In genomic region chr2:195674491-195675226, GRCh38 we compare ENCODE assay signal across 17 cellular contexts. TPM values are rescaled to one million over a fixed set of nuclear protein-coding genes. Genes with fewer than 3 reads are reported as not detected.
DNase-seq lines count a peak whose midpoint lies in the region; ATAC-seq and TF ChIP-seq lines count a peak whose summit lies in the region.
"Had no signal": no experiment of that assay in that cellular context is flagged by ENCODE, and none has a peak within 500 bp of the region (broad histone marks: within the 10 kb centered on the region; RNA-seq: fewer than 3 reads in every experiment).

No MANE protein-coding gene starts in this region.

- H3K9me3 ChIP-seq in GM23248 (ENCODE audit: low read depth) (no peaks in the 10 kb centered on the region), RWPE2 (ENCODE audit: severe bottlenecking) (no peaks in the 10 kb centered on the region), osteoblast (ENCODE audit: low read depth, low read length) (no peaks in the 10 kb centered on the region)
- H3K9me3 ChIP-seq: Caco-2, heart left ventricle, Peyer's patch, tibial artery had no signal

- DNase-seq in GM23248 (peak; percentile 66), RWPE2 (ENCODE audit: low spot score) (no peak), osteoblast (ENCODE audit: insufficient read length, low spot score, missing footprints) (no peak), HUDEP-2 (lab: John Stamatoyannopoulos, UW; ENCODE audit: unreplicated experiment in 76 of 76) (no peak), NCI-H1092 treated with DMSO at 0.1 percent for 48 hours (lab: John Stamatoyannopoulos, UW) (no peak), T-helper 9 cell (no peak)
- DNase-seq: activated CD4-positive, CD25-positive, alpha-beta regulatory T cell treated with anti-CD3 and anti-CD28 coated beads, Interleukin-2, amount 50 U/mL, for 72 hours; activated naive CD8-positive, alpha-beta T cell treated with anti-CD3 and anti-CD28 coated beads, Interleukin-2, amount 10 ng/mL, durations not matched to agents 7 days and 5 days; Caco-2; GOT3; heart left ventricle; NCI-H345; Peyer's patch; right cardiac atrium; tibial artery had no signal

- H3K36me3 ChIP-seq in GM23248 (ENCODE audit: low read depth) (no peaks in the 10 kb centered on the region), RWPE2 (ENCODE audit: low read depth) (no peaks in the 10 kb centered on the region), osteoblast (ENCODE audit: insufficient read depth, low read length) (peaks cover under 1% of the 10 kb centered on the region)
- H3K36me3 ChIP-seq: heart left ventricle, Peyer's patch, tibial artery had no signal

- H3K4me1 ChIP-seq in GM23248 (ENCODE audit: insufficient read depth) (peaks cover 15% of the 10 kb centered on the region), RWPE2 (ENCODE audit: insufficient read depth, poor library complexity, severe bottlenecking) (no peaks in the 10 kb centered on the region), osteoblast (ENCODE audit: insufficient read depth, low read length) (peaks cover 8% of the 10 kb centered on the region)
- H3K4me1 ChIP-seq: Caco-2, heart left ventricle, Peyer's patch, tibial artery had no signal

- H4K20me1 ChIP-seq in GM23248 (ENCODE audit: insufficient read depth), result no peaks in the 10 kb centered on the region
- H4K20me1 ChIP-seq in osteoblast (ENCODE audit: insufficient read depth, low read length), result no peaks in the 10 kb centered on the region

- no peak overlapping the region for H3K4me2 ChIP-seq in GM23248 (ENCODE audit: unreplicated experiment)
- no peak overlapping the region for H3K4me2 ChIP-seq in osteoblast (ENCODE audit: insufficient read depth, low read length)

- in situ Hi-C loops in GM23248 (cut with MboI), result loop anchor here (25.0 kb wide), 2 partner anchors 362 to 388 kb away; partner anchors contain the start of gene DNAH7

- no peak overlapping the region for H3K9ac ChIP-seq in GM23248

- H2AFZ ChIP-seq in GM23248 (no peak overlapping the region), osteoblast (ENCODE audit: low read length) (no peak overlapping the region)

- peaks cover 45% of the 10 kb centered on the region for H3F3A ChIP-seq in GM23248 (ENCODE audit: insufficient read depth)

- no peak for TF ChIP-seq CTCF in RWPE2 (IDR thresholded peaks at IDR 0.05; ENCODE audit: poor library complexity, severe bottlenecking)
- TF ChIP-seq CTCF in osteoblast (IDR thresholded peaks at IDR 0.05; ENCODE audit: extremely low read depth, low read depth, low read length), result no peak

- 75 to 76% methylated on average over 4 of the region's 4 CpGs for WGBS in GM23248 (ENCODE audit: low coverage in 1 of 2, low lambda C conversion rate in 2 of 2, missing lambda C conversion rate in 2 of 2), 2 experiments

- no peak overlapping the region for H3K27ac ChIP-seq in GM23248
- H3K27ac ChIP-seq in RWPE2 (ENCODE audit: poor library complexity, severe bottlenecking), result no peak overlapping the region
- H3K27ac ChIP-seq in osteoblast (ENCODE audit: low read depth, low read length), result peak overlapping the region; percentile 33
- H3K27ac ChIP-seq: heart left ventricle, Peyer's patch, tibial artery had no signal

- H3K4me3 ChIP-seq in GM23248 (no peak overlapping the region), RWPE2 (ENCODE audit: severe bottlenecking) (no peak overlapping the region), osteoblast (ENCODE audit: insufficient read depth, low read length) (no peak overlapping the region)
- H3K4me3 ChIP-seq: heart left ventricle, Peyer's patch, tibial artery had no signal

- ATAC-seq in RWPE2 (ENCODE audit: low read depth) (peak; percentile 46; the same call in 1 of the 3 replicates), esophagus mucosa (peak; percentile 65)
- ATAC-seq: heart left ventricle; right cardiac atrium; stimulated activated memory B cell treated with anti-CD40 and anti-IgM and Interleukin-4, amounts not matched to agents 10 μg/mL and 1 μg/mL and 100 μg/mL, for 72 hours had no signal

- peaks cover 70% of the 10 kb centered on the region for H3K79me2 ChIP-seq in GM23248 (ENCODE audit: insufficient read depth)
- H3K79me2 ChIP-seq in osteoblast (ENCODE audit: insufficient read depth, low read length), result peaks cover 19% of the 10 kb centered on the region

- no peaks in the 10 kb centered on the region for H3K9me2 ChIP-seq in GM23248 (ENCODE audit: insufficient read depth)

- H3K27me3 ChIP-seq in GM23248 (replicated peaks; ENCODE audit: insufficient read depth) (no peaks in the 10 kb centered on the region), RWPE2 (ENCODE audit: insufficient read depth, poor library complexity, severe bottlenecking) (no peaks in the 10 kb centered on the region), osteoblast (ENCODE audit: insufficient read depth, low read length) (no peaks in the 10 kb centered on the region)
- H3K27me3 ChIP-seq: heart left ventricle, Peyer's patch, tibial artery had no signal

RNA-seq across cellular contexts. Expression of gene SLC39A10, which starts 17.6 kb away (rescaled TPM):
- total RNA-seq in GM23248 (2014; rRNA removed; shearing (Covaris generic)), result 82.6 and 85.4 TPM in 2 replicates
- polyA plus RNA-seq in GM23248 (2016; fragmentation: Nextera tagmentation; extraction: Ambion mirVana), result 46.4 and 48.0 TPM in 2 replicates
- 6.1 TPM for total RNA-seq in esophagus mucosa
- total RNA-seq in osteoblast, result 31.8 and 38.0 TPM in 2 replicates
